ENCODE assay signal across 1 cellular context in genomic region chr5:38360323-38361061, GRCh38.
TF ChIP-seq lines count a peak whose summit lies in the region.

No MANE protein-coding gene starts in this region.

TF ChIP-seq in HEK293, 187 proteins besides CTCF, POLR2A, EP300 and RAD21 (continued from another document and continues in another):
- TF ChIP-seq, protein P1, sequence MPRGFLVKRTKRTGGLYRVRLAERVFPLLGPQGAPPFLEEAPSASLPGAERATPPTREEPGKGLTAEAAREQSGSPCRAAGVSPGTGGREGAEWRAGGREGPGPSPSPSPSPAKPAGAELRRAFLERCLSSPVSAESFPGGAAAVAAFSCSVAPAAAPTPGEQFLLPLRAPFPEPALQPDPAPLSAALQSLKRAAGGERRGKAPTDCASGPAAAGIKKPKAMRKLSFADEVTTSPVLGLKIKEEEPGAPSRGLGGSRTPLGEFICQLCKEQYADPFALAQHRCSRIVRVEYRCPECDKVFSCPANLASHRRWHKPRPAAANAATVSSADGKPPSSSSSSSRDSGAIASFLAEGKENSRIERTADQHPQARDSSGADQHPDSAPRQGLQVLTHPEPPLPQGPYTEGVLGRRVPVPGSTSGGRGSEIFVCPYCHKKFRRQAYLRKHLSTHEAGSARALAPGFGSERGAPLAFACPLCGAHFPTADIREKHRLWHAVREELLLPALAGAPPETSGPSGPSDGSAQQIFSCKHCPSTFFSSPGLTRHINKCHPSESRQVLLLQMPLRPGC (tag by site-specific recombination; IDR thresholded peaks at IDR 0.05): no peak
- TF ChIP-seq ZNF280D (tag by site-specific recombination; IDR thresholded peaks at IDR 0.05): no peak
- TF ChIP-seq KLF10 (tag by site-specific recombination; IDR thresholded peaks at IDR 0.05): no peak
- no peak for TF ChIP-seq TRIM28 (IDR thresholded peaks at IDR 0.05; ENCODE audit: borderline replicate concordance, low read length)
- TF ChIP-seq ZNF596 (tag by site-specific recombination; IDR thresholded peaks at IDR 0.05): no peak
- no peak for TF ChIP-seq ZNF155 (tag by site-specific recombination; IDR thresholded peaks at IDR 0.05)
- no peak for TF ChIP-seq BCL11B (tag by site-specific recombination; IDR thresholded peaks at IDR 0.05; ENCODE audit: low read depth)
- no peak for TF ChIP-seq ZNF423 (tag by site-specific recombination; IDR thresholded peaks at IDR 0.05)
- 0 out of 2 replicates have a peak, but pooled peaks have one; percentile 17 for TF ChIP-seq ZNF121 (tag by site-specific recombination; IDR thresholded peaks at IDR 0.05)
- TF ChIP-seq ZNF354C (tag by site-specific recombination; IDR thresholded peaks at IDR 0.05; ENCODE audit: borderline replicate concordance, low read depth): no peak
- no peak for TF ChIP-seq ZNF677 (tag by site-specific recombination; IDR thresholded peaks at IDR 0.05)
- peak; percentile 52 for TF ChIP-seq ZNF529 (tag by site-specific recombination; IDR thresholded peaks at IDR 0.05; ENCODE audit: insufficient replicate concordance)
- no peak for TF ChIP-seq ZNF521 (tag by site-specific recombination; IDR thresholded peaks at IDR 0.05)
- peak; percentile 65 for TF ChIP-seq ZNF558 (tag by site-specific recombination; IDR thresholded peaks at IDR 0.05)
- TF ChIP-seq ZSCAN23 (tag by site-specific recombination; IDR thresholded peaks at IDR 0.05): no peak
- no peak for TF ChIP-seq FEZF1 (tag by site-specific recombination; IDR thresholded peaks at IDR 0.05)
- TF ChIP-seq ZNF530 (tag by site-specific recombination; IDR thresholded peaks at IDR 0.05; ENCODE audit: low read depth): no peak
- no peak for TF ChIP-seq ZNF26 (tag by site-specific recombination; IDR thresholded peaks at IDR 0.05)
- TF ChIP-seq, protein P2, sequence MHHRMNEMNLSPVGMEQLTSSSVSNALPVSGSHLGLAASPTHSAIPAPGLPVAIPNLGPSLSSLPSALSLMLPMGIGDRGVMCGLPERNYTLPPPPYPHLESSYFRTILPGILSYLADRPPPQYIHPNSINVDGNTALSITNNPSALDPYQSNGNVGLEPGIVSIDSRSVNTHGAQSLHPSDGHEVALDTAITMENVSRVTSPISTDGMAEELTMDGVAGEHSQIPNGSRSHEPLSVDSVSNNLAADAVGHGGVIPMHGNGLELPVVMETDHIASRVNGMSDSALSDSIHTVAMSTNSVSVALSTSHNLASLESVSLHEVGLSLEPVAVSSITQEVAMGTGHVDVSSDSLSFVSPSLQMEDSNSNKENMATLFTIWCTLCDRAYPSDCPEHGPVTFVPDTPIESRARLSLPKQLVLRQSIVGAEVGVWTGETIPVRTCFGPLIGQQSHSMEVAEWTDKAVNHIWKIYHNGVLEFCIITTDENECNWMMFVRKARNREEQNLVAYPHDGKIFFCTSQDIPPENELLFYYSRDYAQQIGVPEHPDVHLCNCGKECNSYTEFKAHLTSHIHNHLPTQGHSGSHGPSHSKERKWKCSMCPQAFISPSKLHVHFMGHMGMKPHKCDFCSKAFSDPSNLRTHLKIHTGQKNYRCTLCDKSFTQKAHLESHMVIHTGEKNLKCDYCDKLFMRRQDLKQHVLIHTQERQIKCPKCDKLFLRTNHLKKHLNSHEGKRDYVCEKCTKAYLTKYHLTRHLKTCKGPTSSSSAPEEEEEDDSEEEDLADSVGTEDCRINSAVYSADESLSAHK (tag by site-specific recombination; IDR thresholded peaks at IDR 0.05): no peak
- TF ChIP-seq HOXC10 (CRISPR knock-in tag; IDR thresholded peaks at IDR 0.05): no peak
- TF ChIP-seq ZSCAN16 (tag by site-specific recombination; IDR thresholded peaks at IDR 0.05): no peak
- TF ChIP-seq, protein P3, sequence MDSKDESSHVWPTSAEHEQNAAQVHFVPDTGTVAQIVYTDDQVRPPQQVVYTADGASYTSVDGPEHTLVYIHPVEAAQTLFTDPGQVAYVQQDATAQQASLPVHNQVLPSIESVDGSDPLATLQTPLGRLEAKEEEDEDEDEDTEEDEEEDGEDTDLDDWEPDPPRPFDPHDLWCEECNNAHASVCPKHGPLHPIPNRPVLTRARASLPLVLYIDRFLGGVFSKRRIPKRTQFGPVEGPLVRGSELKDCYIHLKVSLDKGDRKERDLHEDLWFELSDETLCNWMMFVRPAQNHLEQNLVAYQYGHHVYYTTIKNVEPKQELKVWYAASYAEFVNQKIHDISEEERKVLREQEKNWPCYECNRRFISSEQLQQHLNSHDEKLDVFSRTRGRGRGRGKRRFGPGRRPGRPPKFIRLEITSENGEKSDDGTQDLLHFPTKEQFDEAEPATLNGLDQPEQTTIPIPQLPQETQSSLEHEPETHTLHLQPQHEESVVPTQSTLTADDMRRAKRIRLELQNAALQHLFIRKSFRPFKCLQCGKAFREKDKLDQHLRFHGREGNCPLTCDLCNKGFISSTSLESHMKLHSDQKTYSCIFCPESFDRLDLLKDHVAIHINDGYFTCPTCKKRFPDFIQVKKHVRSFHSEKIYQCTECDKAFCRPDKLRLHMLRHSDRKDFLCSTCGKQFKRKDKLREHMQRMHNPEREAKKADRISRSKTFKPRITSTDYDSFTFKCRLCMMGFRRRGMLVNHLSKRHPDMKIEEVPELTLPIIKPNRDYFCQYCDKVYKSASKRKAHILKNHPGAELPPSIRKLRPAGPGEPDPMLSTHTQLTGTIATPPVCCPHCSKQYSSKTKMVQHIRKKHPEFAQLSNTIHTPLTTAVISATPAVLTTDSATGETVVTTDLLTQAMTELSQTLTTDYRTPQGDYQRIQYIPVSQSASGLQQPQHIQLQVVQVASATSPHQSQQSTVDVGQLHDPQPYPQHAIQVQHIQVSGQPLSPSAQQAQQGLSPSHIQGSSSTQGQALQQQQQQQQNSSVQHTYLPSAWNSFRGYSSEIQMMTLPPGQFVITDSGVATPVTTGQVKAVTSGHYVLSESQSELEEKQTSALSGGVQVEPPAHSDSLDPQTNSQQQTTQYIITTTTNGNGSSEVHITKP (tag by site-specific recombination; IDR thresholded peaks at IDR 0.05): no peak
- no peak for TF ChIP-seq SP3 (tag by site-specific recombination; IDR thresholded peaks at IDR 0.05)
- TF ChIP-seq ZNF548 (tag by site-specific recombination; IDR thresholded peaks at IDR 0.05): no peak
- no peak for TF ChIP-seq ZBTB7A (tag by site-specific recombination; IDR thresholded peaks at IDR 0.05; ENCODE audit: low read depth)
- TF ChIP-seq, protein P4, sequence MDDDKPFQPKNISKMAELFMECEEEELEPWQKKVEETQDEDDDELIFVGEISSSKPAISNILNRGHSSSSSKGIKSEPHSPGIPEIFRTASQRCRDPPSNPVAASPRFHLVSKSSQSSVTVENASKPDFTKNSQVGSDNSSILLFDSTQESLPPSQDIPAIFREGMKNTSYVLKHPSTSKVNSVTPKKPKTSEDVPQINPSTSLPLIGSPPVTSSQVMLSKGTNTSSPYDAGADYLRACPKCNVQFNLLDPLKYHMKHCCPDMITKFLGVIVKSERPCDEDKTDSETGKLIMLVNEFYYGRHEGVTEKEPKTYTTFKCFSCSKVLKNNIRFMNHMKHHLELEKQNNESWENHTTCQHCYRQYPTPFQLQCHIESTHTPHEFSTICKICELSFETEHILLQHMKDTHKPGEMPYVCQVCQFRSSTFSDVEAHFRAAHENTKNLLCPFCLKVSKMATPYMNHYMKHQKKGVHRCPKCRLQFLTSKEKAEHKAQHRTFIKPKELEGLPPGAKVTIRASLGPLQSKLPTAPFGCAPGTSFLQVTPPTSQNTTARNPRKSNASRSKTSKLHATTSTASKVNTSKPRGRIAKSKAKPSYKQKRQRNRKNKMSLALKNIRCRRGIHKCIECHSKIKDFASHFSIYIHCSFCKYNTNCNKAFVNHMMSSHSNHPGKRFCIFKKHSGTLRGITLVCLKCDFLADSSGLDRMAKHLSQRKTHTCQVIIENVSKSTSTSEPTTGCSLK (tag by site-specific recombination; IDR thresholded peaks at IDR 0.05): no peak
- 0 out of 2 replicates have a peak, but pooled peaks have one; percentile 37 for TF ChIP-seq ZBTB1 (tag by site-specific recombination; IDR thresholded peaks at IDR 0.05)
- TF ChIP-seq ZNF560 (tag by site-specific recombination; IDR thresholded peaks at IDR 0.05; ENCODE audit: borderline replicate concordance): peak; percentile 93
- no peak for TF ChIP-seq HOXA7 (CRISPR knock-in tag; IDR thresholded peaks at IDR 0.05; ENCODE audit: borderline replicate concordance)
- peak; percentile 66; the same call in 1 of the 2 replicates for TF ChIP-seq ZNF664 (tag by site-specific recombination; IDR thresholded peaks at IDR 0.05)
- TF ChIP-seq SP2 (tag by site-specific recombination; IDR thresholded peaks at IDR 0.05): no peak
- peak; percentile 91; the same call in 1 of the 2 replicates for TF ChIP-seq ZNF394 (tag by site-specific recombination; IDR thresholded peaks at IDR 0.05; ENCODE audit: borderline replicate concordance)
- peak; percentile 58; the same call in 1 of the 2 replicates for TF ChIP-seq REST (tag by site-specific recombination; IDR thresholded peaks at IDR 0.05)
- TF ChIP-seq ZNF580 (tag by site-specific recombination; IDR thresholded peaks at IDR 0.05): 0 out of 2 replicates have a peak, but pooled peaks have one; percentile 30
- TF ChIP-seq, protein P5, sequence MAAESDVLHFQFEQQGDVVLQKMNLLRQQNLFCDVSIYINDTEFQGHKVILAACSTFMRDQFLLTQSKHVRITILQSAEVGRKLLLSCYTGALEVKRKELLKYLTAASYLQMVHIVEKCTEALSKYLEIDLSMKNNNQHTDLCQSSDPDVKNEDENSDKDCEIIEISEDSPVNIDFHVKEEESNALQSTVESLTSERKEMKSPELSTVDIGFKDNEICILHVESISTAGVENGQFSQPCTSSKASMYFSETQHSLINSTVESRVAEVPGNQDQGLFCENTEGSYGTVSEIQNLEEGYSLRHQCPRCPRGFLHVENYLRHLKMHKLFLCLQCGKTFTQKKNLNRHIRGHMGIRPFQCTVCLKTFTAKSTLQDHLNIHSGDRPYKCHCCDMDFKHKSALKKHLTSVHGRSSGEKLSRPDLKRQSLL (tag by site-specific recombination; IDR thresholded peaks at IDR 0.05): no peak
- TF ChIP-seq ZNF660 (tag by site-specific recombination; IDR thresholded peaks at IDR 0.05): no peak
- no peak for TF ChIP-seq SCRT2 (tag by site-specific recombination; IDR thresholded peaks at IDR 0.05)
- TF ChIP-seq ZNF157 (tag by site-specific recombination; IDR thresholded peaks at IDR 0.05): no peak
- TF ChIP-seq ZBTB48 (tag by site-specific recombination; IDR thresholded peaks at IDR 0.05): no peak
- no peak for TF ChIP-seq ZNF777 (tag by site-specific recombination; IDR thresholded peaks at IDR 0.05; ENCODE audit: borderline replicate concordance)
- TF ChIP-seq ZNF600 (tag by site-specific recombination; IDR thresholded peaks at IDR 0.05): no peak
- TF ChIP-seq ZNF48 (tag by site-specific recombination; IDR thresholded peaks at IDR 0.05): no peak
- peak; percentile 42; the same call in 1 of the 2 replicates for TF ChIP-seq ZNF19 (tag by site-specific recombination; IDR thresholded peaks at IDR 0.05; ENCODE audit: low read depth)
- TF ChIP-seq ZNF112 (tag by site-specific recombination; IDR thresholded peaks at IDR 0.05): no peak
